In genomic region chr10:128268015-128268722, GRCh38 we compare ENCODE assay signal across 9 cellular contexts.
A peak's percentile ranks its signal among the peaks of the same experiment; 100 is the strongest.
DNase-seq lines count a peak whose midpoint lies in the region; ATAC-seq, FAIRE-seq and TF ChIP-seq lines count a peak whose summit lies in the region.
"Had no signal": no experiment of that assay in that cellular context is flagged by ENCODE, and none has a peak within 500 bp of the region (broad histone marks: within the 10 kb centered on the region; RNA-seq: fewer than 3 reads in every experiment).

No MANE protein-coding gene starts in this region.

- no peaks in the 10 kb centered on the region for H3K4me1 Mint-ChIP-seq in progenitor cell of endocrine pancreas (ENCODE audit: low read depth)

- dilution Hi-C loops in endothelial cell of umbilical vein (cut with MboI; ENCODE audit: extremely low pct_ligation_motif_present, low sequenced_read_pairs), result no loop called here

- no peak for TF ChIP-seq POLR2A in endothelial cell of umbilical vein (IDR thresholded peaks at IDR 0.05; ENCODE audit: low read depth, low read length)
- TF ChIP-seq POLR2A in GM12892 (IDR thresholded peaks at IDR 0.05; ENCODE audit: low read depth, low read length), result no peak

- H3K27me3 ChIP-seq in endothelial cell of umbilical vein (ENCODE audit: control insufficient read depth in 2 of 2, insufficient read depth in 2 of 2, low read length in 2 of 2), result peaks cover 2 to 9% of the 10 kb centered on the region in 2 experiments

- no peaks in the 10 kb centered on the region for H3K9me3 Mint-ChIP-seq in progenitor cell of endocrine pancreas (ENCODE audit: low read depth)
- H3K9me3 Mint-ChIP-seq: activated naive CD4-positive, alpha-beta T cell treated with anti-CD3 and anti-CD28 coated beads, Interleukin-2, amount 50 U/mL, for 24 hours had no signal

- CTCF ChIA-PET in endothelial cell of umbilical vein (lab: Charles Lee), result interaction anchor here (0.6 to 2.7 kb wide), 9 partner anchors 8 to 1860 kb away, joined by 3 to 47 read pairs (median 5); partner anchors contain the start of gene C10orf143

- ATAC-seq in GM18868 (IDR thresholded peaks at IDR 0.05; ENCODE audit: unreplicated experiment), result no peak

- H3K9me1 ChIP-seq in endothelial cell of umbilical vein (replicated peaks; ENCODE audit: control insufficient read depth, extremely low read depth, insufficient read depth, low read length), result no peaks in the 10 kb centered on the region

- FAIRE-seq in endothelial cell of umbilical vein (lab: Jason Lieb, UNC), result no peak
- no peak for FAIRE-seq in GM12892 (lab: Jason Lieb, UNC)

- no peaks in the 10 kb centered on the region for H3K9me3 ChIP-seq in endothelial cell of umbilical vein (replicated peaks; ENCODE audit: control insufficient read depth, insufficient read depth, low read length)

- peak; percentile 35 for DNase-seq in stimulated activated CD4-positive, alpha-beta T cell treated with anti-CD3 and anti-CD28 coated beads, Interleukin-15, amount 100 ng/mL, for 24 hours
- DNase-seq in stimulated activated CD4-positive, alpha-beta T cell treated with anti-CD3 and anti-CD28 coated beads, Interleukin-12 subunit alpha, Interleukin-12 subunit beta, amount 100 ng/mL, for 4 hours, result no peak
- peak; percentile 40 for DNase-seq in NCI-H460 (ENCODE audit: extremely low read depth, low read depth)
- DNase-seq in endothelial cell of umbilical vein (ENCODE audit: low read depth, low spot score), result peak; percentile 25
- DNase-seq in progenitor cell of endocrine pancreas (ENCODE audit: low spot score, unreplicated experiment), result peak; percentile 57
- DNase-seq in GM12892 (ENCODE audit: insufficient read length), result no peak
- no peak for DNase-seq in activated naive CD4-positive, alpha-beta T cell treated with anti-CD3 and anti-CD28 coated beads, Interleukin-2, amount 50 U/mL, for 16 hours

- H3K4me1 ChIP-seq in endothelial cell of umbilical vein (ENCODE audit: control insufficient read depth, extremely low read depth, insufficient read depth, low read length), result no peaks in the 10 kb centered on the region

- TF ChIP-seq CTCF in endothelial cell of umbilical vein (IDR thresholded peaks at IDR 0.05; ENCODE audit: extremely low read depth in 1 of 2, insufficient read depth in 1 of 2, low read depth in 1 of 2, low read length in 2 of 2) (peak; percentile 51 to 62), progenitor cell of endocrine pancreas (IDR thresholded peaks at IDR 0.05; ENCODE audit: unreplicated experiment) (peak; percentile 87)

- no peak overlapping the region for H3K27ac ChIP-seq in endothelial cell of umbilical vein (ENCODE audit: insufficient read depth, low read depth, low read length)

- POLR2A ChIA-PET in endothelial cell of umbilical vein (lab: Charles Lee), result no interaction called here

- no peaks in the 10 kb centered on the region for H3K79me2 ChIP-seq in endothelial cell of umbilical vein (ENCODE audit: control insufficient read depth, insufficient read depth, low read length)

- H3K4me3 ChIP-seq in endothelial cell of umbilical vein (replicated peaks in 1 of 3; ENCODE audit: insufficient read depth in 1 of 3, low read depth in 1 of 3, low read length in 3 of 3), result no peak overlapping the region

- H3K36me3 Mint-ChIP-seq in progenitor cell of endocrine pancreas (ENCODE audit: insufficient read depth), result no peaks in the 10 kb centered on the region
- H3K36me3 Mint-ChIP-seq: activated naive CD4-positive, alpha-beta T cell treated with anti-CD3 and anti-CD28 coated beads, Interleukin-2, amount 50 U/mL, for 24 hours had no signal

- no peak overlapping the region for H3K27ac Mint-ChIP-seq in progenitor cell of endocrine pancreas
- H3K27ac Mint-ChIP-seq: activated naive CD4-positive, alpha-beta T cell treated with anti-CD3 and anti-CD28 coated beads, Interleukin-2, amount 50 U/mL, for 24 hours had no signal

- no peaks in the 10 kb centered on the region for H3K36me3 ChIP-seq in endothelial cell of umbilical vein (ENCODE audit: control insufficient read depth in 2 of 2, extremely low read depth in 1 of 2, insufficient read depth in 2 of 2, low read length in 2 of 2)

- intact Hi-C loops in endothelial cell of umbilical vein (cut with micrococcal nuclease), result loop anchor here (1.0 to 10.0 kb wide), 3 partner anchors 267 to 1703 kb away; no protein-coding TSS in a partner anchor

- no peak overlapping the region for H2AFZ ChIP-seq in endothelial cell of umbilical vein (ENCODE audit: low read depth, low read length)

- H4K20me1 ChIP-seq in endothelial cell of umbilical vein (replicated peaks; ENCODE audit: control insufficient read depth, extremely low read depth, insufficient read depth, low read length), result no peaks in the 10 kb centered on the region

- H3K4me3 Mint-ChIP-seq in progenitor cell of endocrine pancreas (ENCODE audit: low read depth), result no peak overlapping the region
- H3K4me3 Mint-ChIP-seq: activated naive CD4-positive, alpha-beta T cell treated with anti-CD3 and anti-CD28 coated beads, Interleukin-2, amount 50 U/mL, for 24 hours had no signal

- H3K9ac ChIP-seq in endothelial cell of umbilical vein (replicated peaks; ENCODE audit: extremely low read depth, insufficient read depth, low read length), result no peak overlapping the region

- H3K27me3 Mint-ChIP-seq in progenitor cell of endocrine pancreas, result peaks cover 68% of the 10 kb centered on the region

- no peak overlapping the region for H3K4me2 ChIP-seq in endothelial cell of umbilical vein (ENCODE audit: insufficient read depth, low read length)

- no TSS peak for BruUV-seq in endothelial cell of umbilical vein (replicated peaks; lab: Mats Ljungman, UMichigan)

TF ChIP-seq in endothelial cell of umbilical vein, 7 proteins besides CTCF, POLR2A, EP300 and RAD21:
- no peak for TF ChIP-seq EZH2 (IDR thresholded peaks at IDR 0.05; ENCODE audit: borderline replicate concordance, low read depth, low read length, severe bottlenecking)
- TF ChIP-seq MYC (IDR thresholded peaks at IDR 0.05; ENCODE audit: low read depth, low read length), result no peak
- TF ChIP-seq GATA2 (IDR thresholded peaks at IDR 0.05; ENCODE audit: insufficient read depth, insufficient read length, low read depth, low read length), result no peak
- no peak for TF ChIP-seq JUN (IDR thresholded peaks at IDR 0.05; ENCODE audit: borderline replicate concordance, insufficient read depth, insufficient read length, low read depth)
- TF ChIP-seq FOS (IDR thresholded peaks at IDR 0.05; ENCODE audit: borderline replicate concordance, insufficient read depth, low read length), result no peak
- no peak for TF ChIP-seq MAX (IDR thresholded peaks at IDR 0.05; ENCODE audit: insufficient read depth, insufficient read length)
- no peak for TF ChIP-seq POLR2AphosphoS5 (IDR thresholded peaks at IDR 0.05; ENCODE audit: insufficient read depth, low read depth, low read length)
TF ChIP-seq in endothelial cell of umbilical vein: peak in this region for 0.

Comparison
In these comparisons a context has a peak if more than half of its experiments do, and no peak if none do; other contexts are left out.
1. DNase-seq: peak in stimulated activated CD4-positive, alpha-beta T cell treated with anti-CD3 and anti-CD28 coated beads, Interleukin-15, amount 100 ng/mL, for 24 hours (single experiment), NCI-H460 (single experiment), endothelial cell of umbilical vein (single experiment) and progenitor cell of endocrine pancreas (single experiment); none in stimulated activated CD4-positive, alpha-beta T cell treated with anti-CD3 and anti-CD28 coated beads, Interleukin-12 subunit alpha, Interleukin-12 subunit beta, amount 100 ng/mL, for 4 hours (single experiment), GM12892 (single experiment) and activated naive CD4-positive, alpha-beta T cell treated with anti-CD3 and anti-CD28 coated beads, Interleukin-2, amount 50 U/mL, for 16 hours (single experiment).